ENCODE assay signal across 1 cellular context in the genomic region with DNA sequence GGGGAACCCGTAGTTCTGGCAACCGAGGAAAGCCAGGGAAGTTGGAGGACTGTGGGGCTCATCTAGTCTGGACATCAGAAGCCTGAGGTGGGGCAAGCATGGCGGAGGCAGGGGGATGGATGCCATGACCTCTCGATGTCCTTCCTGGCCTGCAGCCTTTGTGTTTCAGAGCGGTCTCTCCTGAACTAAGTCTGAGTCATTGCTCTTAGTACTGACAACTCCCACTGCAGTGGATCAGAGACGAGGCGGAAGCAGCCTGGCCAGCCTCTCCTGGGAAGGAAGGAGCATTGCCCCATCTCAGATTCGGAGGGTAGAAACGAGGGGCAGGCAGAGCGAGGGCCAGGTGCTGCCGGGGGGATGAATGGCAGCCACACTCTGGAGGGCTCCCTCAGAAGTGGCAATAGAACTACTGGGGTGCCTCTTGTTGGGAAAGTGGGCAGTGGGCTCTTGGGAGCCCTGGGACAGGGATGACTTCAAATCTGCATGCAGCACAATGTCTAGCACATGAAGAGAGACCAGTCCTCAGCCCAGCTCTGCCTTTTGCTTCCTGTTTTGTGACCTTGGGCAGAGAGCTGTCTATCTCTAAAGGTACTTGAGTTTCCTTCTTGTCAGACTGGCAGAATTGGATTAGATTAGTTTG.
TF ChIP-seq lines count a peak whose summit lies in the region.

No MANE protein-coding gene starts in this region.

TF ChIP-seq in HepG2, 621 proteins besides CTCF, POLR2A, EP300 and RAD21:
- peak; percentile 99 for TF ChIP-seq ZNF672 (CRISPR knock-in tag; IDR thresholded peaks at IDR 0.05)
- peak; percentile 50 for TF ChIP-seq NR2C2 (CRISPR knock-in tag; IDR thresholded peaks at IDR 0.05; ENCODE audit: borderline replicate concordance)
- peak; percentile 17; the same call in 1 of the 2 replicates for TF ChIP-seq ETV5 (CRISPR knock-in tag; IDR thresholded peaks at IDR 0.05; ENCODE audit: borderline replicate concordance)
- TF ChIP-seq SALL2 (CRISPR knock-in tag; IDR thresholded peaks at IDR 0.05) = no peak
- peak; percentile 15; the same call in 1 of the 2 replicates for TF ChIP-seq RARA (CRISPR knock-in tag; IDR thresholded peaks at IDR 0.05)
- TF ChIP-seq NR2F6 (IDR thresholded peaks at IDR 0.05) = no peak
- TF ChIP-seq NR2F6 (CRISPR knock-in tag; IDR thresholded peaks at IDR 0.05) = 0 out of 2 replicates have a peak, but pooled peaks have one; percentile 20
- no peak for TF ChIP-seq TBX2 (CRISPR knock-in tag; IDR thresholded peaks at IDR 0.05; ENCODE audit: borderline replicate concordance)
- TF ChIP-seq ZNF768 (CRISPR knock-in tag; IDR thresholded peaks at IDR 0.05) = peak; percentile 22; the same call in 1 of the 2 replicates
- TF ChIP-seq, protein P1, sequence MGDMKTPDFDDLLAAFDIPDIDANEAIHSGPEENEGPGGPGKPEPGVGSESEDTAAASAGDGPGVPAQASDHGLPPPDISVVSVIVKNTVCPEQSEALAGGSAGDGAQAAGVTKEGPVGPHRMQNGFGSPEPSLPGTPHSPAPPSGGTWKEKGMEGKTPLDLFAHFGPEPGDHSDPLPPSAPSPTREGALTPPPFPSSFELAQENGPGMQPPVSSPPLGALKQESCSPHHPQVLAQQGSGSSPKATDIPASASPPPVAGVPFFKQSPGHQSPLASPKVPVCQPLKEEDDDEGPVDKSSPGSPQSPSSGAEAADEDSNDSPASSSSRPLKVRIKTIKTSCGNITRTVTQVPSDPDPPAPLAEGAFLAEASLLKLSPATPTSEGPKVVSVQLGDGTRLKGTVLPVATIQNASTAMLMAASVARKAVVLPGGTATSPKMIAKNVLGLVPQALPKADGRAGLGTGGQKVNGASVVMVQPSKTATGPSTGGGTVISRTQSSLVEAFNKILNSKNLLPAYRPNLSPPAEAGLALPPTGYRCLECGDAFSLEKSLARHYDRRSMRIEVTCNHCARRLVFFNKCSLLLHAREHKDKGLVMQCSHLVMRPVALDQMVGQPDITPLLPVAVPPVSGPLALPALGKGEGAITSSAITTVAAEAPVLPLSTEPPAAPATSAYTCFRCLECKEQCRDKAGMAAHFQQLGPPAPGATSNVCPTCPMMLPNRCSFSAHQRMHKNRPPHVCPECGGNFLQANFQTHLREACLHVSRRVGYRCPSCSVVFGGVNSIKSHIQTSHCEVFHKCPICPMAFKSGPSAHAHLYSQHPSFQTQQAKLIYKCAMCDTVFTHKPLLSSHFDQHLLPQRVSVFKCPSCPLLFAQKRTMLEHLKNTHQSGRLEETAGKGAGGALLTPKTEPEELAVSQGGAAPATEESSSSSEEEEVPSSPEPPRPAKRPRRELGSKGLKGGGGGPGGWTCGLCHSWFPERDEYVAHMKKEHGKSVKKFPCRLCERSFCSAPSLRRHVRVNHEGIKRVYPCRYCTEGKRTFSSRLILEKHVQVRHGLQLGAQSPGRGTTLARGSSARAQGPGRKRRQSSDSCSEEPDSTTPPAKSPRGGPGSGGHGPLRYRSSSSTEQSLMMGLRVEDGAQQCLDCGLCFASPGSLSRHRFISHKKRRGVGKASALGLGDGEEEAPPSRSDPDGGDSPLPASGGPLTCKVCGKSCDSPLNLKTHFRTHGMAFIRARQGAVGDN (CRISPR knock-in tag; IDR thresholded peaks at IDR 0.05) = peak; percentile 20
- TF ChIP-seq FOSL2 (CRISPR knock-in tag; IDR thresholded peaks at IDR 0.05) = peak; percentile 57
- no peak for TF ChIP-seq ZNF670 (CRISPR knock-in tag; IDR thresholded peaks at IDR 0.05; ENCODE audit: borderline replicate concordance)
- no peak for TF ChIP-seq PAWR (CRISPR knock-in tag; IDR thresholded peaks at IDR 0.05; ENCODE audit: borderline replicate concordance)
- TF ChIP-seq MTF2 (CRISPR knock-in tag; IDR thresholded peaks at IDR 0.05; ENCODE audit: borderline replicate concordance) = no peak
TF ChIP-seq in HepG2: peak in this region for 8.
